In the genomic region with DNA sequence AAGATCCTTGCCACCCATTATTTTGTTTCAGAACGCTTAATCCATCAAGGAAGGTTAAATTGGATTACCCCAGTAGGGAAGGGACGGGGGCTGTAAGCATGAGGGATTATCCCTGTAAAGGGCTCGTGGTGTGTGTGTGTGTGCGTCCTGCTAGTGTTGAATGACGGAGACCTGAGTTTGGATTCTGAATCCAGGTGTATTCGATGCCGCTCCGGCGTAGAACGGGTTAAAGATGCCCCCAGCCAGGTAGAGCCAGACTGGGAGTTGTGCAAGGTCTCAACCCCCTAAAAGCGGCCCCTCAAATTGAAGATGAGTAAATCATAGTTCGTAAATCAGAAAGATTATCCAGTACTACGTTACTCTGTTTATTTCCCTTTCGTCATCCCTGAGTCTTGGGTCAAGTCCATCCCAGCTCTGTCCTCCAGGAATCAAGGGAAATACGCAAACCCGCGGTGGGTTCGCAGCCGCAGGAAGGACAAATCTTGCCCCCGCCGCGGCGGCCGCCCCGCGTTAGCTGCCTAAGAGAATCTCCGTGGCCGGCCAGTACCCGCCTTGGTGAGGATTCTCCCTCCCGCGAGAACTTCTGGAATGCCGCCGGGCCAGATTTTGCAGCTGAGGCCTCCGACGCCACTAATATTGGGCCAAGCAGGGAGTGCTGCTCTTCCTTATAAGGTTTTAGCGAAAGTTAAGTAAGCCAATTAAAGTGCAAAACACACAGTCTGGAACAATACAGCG, we compare ENCODE assay signal across 8 cellular contexts.
DNase-seq lines count a peak whose midpoint lies in the region; ATAC-seq and TF ChIP-seq lines count a peak whose summit lies in the region.

No MANE protein-coding gene starts in this region.

- no peaks in the 10 kb centered on the region for H3K27me3 ChIP-seq in rectal smooth muscle tissue (ENCODE audit: control insufficient read depth, insufficient read depth, low read length)

- ATAC-seq in GM18867 (IDR thresholded peaks at IDR 0.05; ENCODE audit: unreplicated experiment) (peak; percentile 29), HG03095 (IDR thresholded peaks at IDR 0.05; ENCODE audit: unreplicated experiment) (peak; percentile 9)

- no peaks in the 10 kb centered on the region for H3K36me3 ChIP-seq in rectal smooth muscle tissue (ENCODE audit: control insufficient read depth, insufficient read depth, low read length)

- in situ Hi-C loops in astrocyte of the spinal cord (cut with HindIII; ENCODE audit: low sequenced_read_pairs), result loop anchor here (25.0 kb wide), 2 partner anchors 310 to 435 kb away; no protein-coding TSS in a partner anchor

- H3K4me1 ChIP-seq in rectal smooth muscle tissue (ENCODE audit: control insufficient read depth, insufficient read depth, low read length), result peaks cover 5% of the 10 kb centered on the region

- H3K27ac ChIP-seq in rectal smooth muscle tissue (ENCODE audit: low read depth, low read length), result peak overlapping the region; percentile 85

- DNase-seq in C1 segment of cervical spinal cord (lab: John Stamatoyannopoulos, UW), result peak in 10 of 14 donors; percentile 31 to 72 (median 62)
- DNase-seq in NCI-H82 treated with DMSO at 0.1 percent for 48 hours (lab: John Stamatoyannopoulos, UW; ENCODE audit: unreplicated experiment), result peak; percentile 92
- DNase-seq in astrocyte of the spinal cord (ENCODE audit: low read depth, low spot score), result peak; percentile 91
- DNase-seq in iPS DF 19.7 (ENCODE audit: low read depth, low spot score), result peak; percentile 52
- DNase-seq in stimulated activated naive CD4-positive, alpha-beta T cell treated with Interleukin-2 at 50 U/mL for 16 hours (lab: John Stamatoyannopoulos, UW), result no peak

- TF ChIP-seq CTCF in astrocyte of the spinal cord (IDR thresholded peaks at IDR 0.05; ENCODE audit: low read depth, low read length), result no peak

- H3K9ac ChIP-seq in rectal smooth muscle tissue (ENCODE audit: low read length), result peak overlapping the region; percentile 61

- H3K4me3 ChIP-seq in astrocyte of the spinal cord (ENCODE audit: low read depth, low read length) (peak overlapping the region; percentile 74), rectal smooth muscle tissue (ENCODE audit: low read length) (peak overlapping the region; percentile 91)
